Comparison of ENCODE assay signal across 1 cellular context in genomic region chr5:74953961-74954720, GRCh38.
TF ChIP-seq lines count a peak whose summit lies in the region.

No MANE protein-coding gene starts in this region.

TF ChIP-seq in HepG2, 621 proteins besides CTCF, POLR2A, EP300 and RAD21 (continued from another document and continues in another):
- TF ChIP-seq ZNF841 (CRISPR knock-in tag; IDR thresholded peaks at IDR 0.05; ENCODE audit: borderline replicate concordance) (no peak), ARID2 (CRISPR knock-in tag; IDR thresholded peaks at IDR 0.05; ENCODE audit: borderline replicate concordance) (0 out of 2 replicates have a peak, but pooled peaks have one; percentile 54), SIN3B (IDR thresholded peaks at IDR 0.05; ENCODE audit: low read length) (no peak), STAT6 (CRISPR knock-in tag; IDR thresholded peaks at IDR 0.05; ENCODE audit: borderline replicate concordance) (peak; percentile 70; the same call in 1 of the 2 replicates), HIC2 (CRISPR knock-in tag; IDR thresholded peaks at IDR 0.05; ENCODE audit: low read depth) (peak; percentile 82; the same call in 1 of the 2 replicates), MAZ (IDR thresholded peaks at IDR 0.05; ENCODE audit: borderline replicate concordance, low read depth, low read length) (no peak), MAZ (CRISPR knock-in tag; IDR thresholded peaks at IDR 0.05; ENCODE audit: low read depth) (peak; percentile 28; the same call in 1 of the 2 replicates), FOXO1 (CRISPR knock-in tag; IDR thresholded peaks at IDR 0.05) (peak; percentile 78; the same call in 1 of the 2 replicates), RFXANK (CRISPR knock-in tag; IDR thresholded peaks at IDR 0.05) (no peak), ZNF292 (CRISPR knock-in tag; IDR thresholded peaks at IDR 0.05; ENCODE audit: borderline replicate concordance, low read depth) (peak; percentile 55; the same call in 1 of the 2 replicates), U2AF2 (IDR thresholded peaks at IDR 0.05; ENCODE audit: low read depth, low read length) (no peak), ZNF710 (CRISPR knock-in tag; IDR thresholded peaks at IDR 0.05; ENCODE audit: borderline replicate concordance) (peak; percentile 89), ZBTB34 (CRISPR knock-in tag; IDR thresholded peaks at IDR 0.05) (peak; percentile 78), FOXP1 (IDR thresholded peaks at IDR 0.05) (no peak), FOXP1 (CRISPR knock-in tag; IDR thresholded peaks at IDR 0.05) (peak; percentile 55), ZHX2 (IDR thresholded peaks at IDR 0.05; ENCODE audit: low read depth) (0 out of 2 replicates have a peak, but pooled peaks have one; percentile 35), ZHX2 (CRISPR knock-in tag; IDR thresholded peaks at IDR 0.05; ENCODE audit: borderline replicate concordance) (no peak), ATF3 (CRISPR knock-in tag; IDR thresholded peaks at IDR 0.05) (peak; percentile 72; the same call in 1 of the 2 replicates), NR2F2 (IDR thresholded peaks at IDR 0.05; ENCODE audit: borderline replicate concordance, low read depth) (peak; percentile 71; the same call in 1 of the 2 replicates), TBX2 (CRISPR knock-in tag; IDR thresholded peaks at IDR 0.05; ENCODE audit: borderline replicate concordance) (peak; percentile 78), ZNF430 (CRISPR knock-in tag; IDR thresholded peaks at IDR 0.05) (no peak), TOPORS (CRISPR knock-in tag; IDR thresholded peaks at IDR 0.05) (0 out of 2 replicates have a peak, but pooled peaks have one; percentile 66), SIN3A (IDR thresholded peaks at IDR 0.05; ENCODE audit: borderline replicate concordance, low read depth, low read length) (no peak), ZNF318 (CRISPR knock-in tag; IDR thresholded peaks at IDR 0.05) (no peak), PPARG (CRISPR knock-in tag; conservative IDR thresholded peaks at IDR 0.05) (peak; percentile 99), THRA (CRISPR knock-in tag; IDR thresholded peaks at IDR 0.05; ENCODE audit: borderline replicate concordance) (peak; percentile 84; the same call in 1 of the 2 replicates), HOXD1 (CRISPR knock-in tag; IDR thresholded peaks at IDR 0.05) (no peak), IRF2 (CRISPR knock-in tag; IDR thresholded peaks at IDR 0.05) (peak; percentile 71), KAT7 (CRISPR knock-in tag; IDR thresholded peaks at IDR 0.05; ENCODE audit: borderline replicate concordance) (no peak), CHD4 (IDR thresholded peaks at IDR 0.05; ENCODE audit: borderline replicate concordance, low read length) (no peak), KDM6A (CRISPR knock-in tag; IDR thresholded peaks at IDR 0.05; ENCODE audit: low read depth) (peak; percentile 66; the same call in 1 of the 2 replicates), CC2D1A (CRISPR knock-in tag; IDR thresholded peaks at IDR 0.05) (no peak)
